Comparison of ENCODE assay signal across 8 cellular contexts in the genomic region with DNA sequence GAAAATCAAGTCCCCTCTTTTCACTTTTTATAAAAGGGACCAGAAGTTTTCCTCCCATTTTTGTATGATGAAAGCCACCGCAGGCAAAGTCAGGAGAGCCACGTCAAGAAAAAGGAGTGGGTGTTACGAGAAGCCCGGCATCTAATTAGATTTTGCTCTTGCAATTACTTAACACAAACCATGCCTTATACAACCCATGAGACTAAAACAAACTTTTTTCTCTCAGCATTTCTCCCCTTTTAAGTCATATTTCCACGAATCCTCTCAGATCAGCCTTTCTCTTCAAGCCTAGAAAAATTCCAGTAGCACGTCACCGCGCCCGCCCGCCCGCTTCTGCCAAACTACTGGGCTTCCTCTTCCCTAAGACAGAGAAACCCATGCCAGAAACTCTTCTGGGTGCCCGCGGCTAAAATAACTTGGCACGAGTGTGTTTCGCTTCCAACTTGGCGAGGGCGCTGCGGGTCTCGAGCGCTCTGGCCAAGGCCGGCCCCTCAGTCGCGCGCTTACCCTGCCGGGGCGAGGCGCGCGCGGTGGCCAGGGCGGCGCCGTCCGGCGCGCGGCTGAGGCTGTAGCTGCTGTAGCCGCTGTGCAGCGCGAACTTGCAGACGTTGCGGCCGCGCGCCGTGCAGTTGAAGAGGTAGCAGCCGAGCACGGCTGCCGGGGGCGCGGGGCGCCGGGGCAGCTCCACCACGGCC. TPM values are rescaled to one million over a fixed set of nuclear protein-coding genes. Genes with fewer than 3 reads are reported as not detected.
DNase-seq lines count a peak whose midpoint lies in the region; ATAC-seq, FAIRE-seq and TF ChIP-seq lines count a peak whose summit lies in the region.

No MANE protein-coding gene starts in this region.

- TF ChIP-seq POLR2A in HepG2 (IDR thresholded peaks at IDR 0.05; ENCODE audit: insufficient read depth in 1 of 2, low read depth in 2 of 2, low read length in 2 of 2), result peak in 1 of 2 experiments; percentile 55; a peak in 1 of 4 replicates

- peaks cover 16% of the 10 kb centered on the region; the same call in 1 of the 2 replicates for H4K20me1 ChIP-seq in HepG2 (ENCODE audit: insufficient read depth, low read length)

- in situ Hi-C loops in HepG2 (cut with HindIII; ENCODE audit: extremely low pct_ligation_motif_present, low pct_unique_long_range_greater_than_20kb), result no loop called here

- TF ChIP-seq EP300 in HepG2 (IDR thresholded peaks at IDR 0.05; ENCODE audit: low read depth in 2 of 2, low read length in 2 of 2) (no peak), HepG2 (CRISPR knock-in tag; IDR thresholded peaks at IDR 0.05; ENCODE audit: borderline replicate concordance) (no peak)

- no peak for TF ChIP-seq CTCF in GM12875 (IDR thresholded peaks at IDR 0.05; ENCODE audit: borderline replicate concordance, insufficient read depth, low read depth, low read length)
- TF ChIP-seq CTCF in HFF-Myc (IDR thresholded peaks at IDR 0.05; ENCODE audit: low read depth, low read length, missing control alignments), result no peak
- TF ChIP-seq CTCF in WTC11 (IDR thresholded peaks at IDR 0.05), result no peak
- peak; percentile 20; the same call in 1 of the 2 replicates for TF ChIP-seq CTCF in HepG2 (CRISPR knock-in tag; IDR thresholded peaks at IDR 0.05)

- ATAC-seq in WTC11 (peak; percentile 18), HepG2 (peak; percentile 34)

- H2AFZ ChIP-seq in HepG2 (ENCODE audit: low read length), result no peak overlapping the region

- H3K9ac ChIP-seq in duodenal mucosa (ENCODE audit: low read depth in 1 of 2, low read length in 2 of 2), result peak overlapping the region; percentile 54 to 69
- H3K9ac ChIP-seq in HepG2 (ENCODE audit: insufficient read depth, low read depth, low read length), result peak overlapping the region; percentile 80

- H3K27ac Mint-ChIP-seq in WTC11, result 0 out of 2 replicates have a peak overlapping the region, but pooled peaks have one; percentile 27

- BruUV-seq in HepG2 (replicated peaks; lab: Mats Ljungman, UMichigan), result no TSS peak

- H3K36me3 Mint-ChIP-seq in WTC11, result no peaks in the 10 kb centered on the region

- H3K4me1 Mint-ChIP-seq in WTC11, result peaks cover 42% of the 10 kb centered on the region

- under 1% methylated on average over 34 of the region's 54 CpGs for WGBS in HepG2 (ENCODE audit: low lambda C conversion rate)

- H3K36me3 ChIP-seq in duodenal mucosa (ENCODE audit: control insufficient read depth in 1 of 2, insufficient read depth in 2 of 2, low read length in 2 of 2) (no peaks in the 10 kb centered on the region), HepG2 (replicated peaks in 1 of 2; ENCODE audit: control insufficient read depth in 1 of 2, insufficient read depth in 2 of 2, low read length in 2 of 2) (no peaks in the 10 kb centered on the region)

- no peaks in the 10 kb centered on the region for H3K9me3 ChIP-seq in duodenal mucosa (ENCODE audit: control insufficient read depth in 1 of 2, low read length in 2 of 2)
- H3K9me3 ChIP-seq in HepG2 (ENCODE audit: low read length), result no peaks in the 10 kb centered on the region

- no peak for FAIRE-seq in HepG2 (lab: Jason Lieb, UNC)

- peak overlapping the region; percentile 86 for H3K27ac ChIP-seq in duodenal mucosa (ENCODE audit: low read depth, low read length)
- H3K27ac ChIP-seq in HepG2 (ENCODE audit: extremely low read length, insufficient read depth, low read length), result peak overlapping the region; percentile 87

- intact Hi-C loops in HepG2 (cut with micrococcal nuclease; ENCODE audit: unreplicated experiment), result loop anchor here (5.0 kb wide), 1 partner anchor 116 kb away; the partner anchor contains the start of genes NUP43 and PCMT1

- peak overlapping the region; percentile 74 for H3K4me3 Mint-ChIP-seq in WTC11

- peaks cover 15% of the 10 kb centered on the region for H3K27me3 Mint-ChIP-seq in WTC11 (ENCODE audit: low read depth)

- H3K4me1 ChIP-seq in duodenal mucosa (ENCODE audit: control insufficient read depth in 1 of 2, insufficient read depth in 2 of 2, low read length in 2 of 2) (peaks cover 5 to 15% of the 10 kb centered on the region in 2 donors), HepG2 (ENCODE audit: insufficient read depth, low read length) (peaks cover 59% of the 10 kb centered on the region)

- no peaks in the 10 kb centered on the region for H3K9me3 Mint-ChIP-seq in WTC11

- DNase-seq in HFF-Myc (ENCODE audit: extremely low read depth, low read depth) (no peak), NCI-H1092 (lab: John Stamatoyannopoulos, UW) (peak; percentile 18), WTC11 (ENCODE audit: low spot score) (peak; percentile 69), HepG2 (ENCODE audit: low spot score) (peak; percentile 38), mesenteric fat pad (ENCODE audit: low spot score) (no peak)
- peak; percentile 20 for DNase-seq in stimulated activated CD4-positive, alpha-beta T cell treated with anti-CD3 and anti-CD28 coated beads, Interleukin-4, amount 100 ng/mL, for 1 hour

- peak overlapping the region; percentile 88 for H3K4me2 ChIP-seq in HepG2 (ENCODE audit: low read depth, low read length)

- peaks cover 27% of the 10 kb centered on the region for H3K79me2 ChIP-seq in HepG2 (ENCODE audit: insufficient read depth, low read length)

- POLR2A ChIA-PET in WTC11 (lab: Charles Lee), result interaction anchor here (0.6 to 1.5 kb wide), 2 partner anchors 21 to 61 kb away, joined by 3 to 4 read pairs; no protein-coding TSS in a partner anchor
- POLR2A ChIA-PET in HepG2 (lab: Yijun Ruan, JAX), result interaction anchor here (1.7 to 7.4 kb wide), 2 partner anchors 16 to 32 kb away, joined by 7 to 56 read pairs; no protein-coding TSS in a partner anchor

- H3K4me3 ChIP-seq in GM12875 (ENCODE audit: low read depth, low read length) (peak overlapping the region; percentile 48), HFF-Myc (replicated peaks; ENCODE audit: low read depth, low read length) (peak overlapping the region; percentile 65), duodenal mucosa (ENCODE audit: low read depth in 1 of 2, low read length in 2 of 2) (peak overlapping the region; percentile 73 to 75), HepG2 (replicated peaks in 1 of 3; ENCODE audit: insufficient read depth in 1 of 3, low read depth in 2 of 3, low read length in 3 of 3) (peak overlapping the region; percentile 66 to 93 (median 83))

- CTCF ChIA-PET in WTC11 (lab: Charles Lee) (interaction anchor here (0.6 to 1.3 kb wide), 3 partner anchors 22 to 1032 kb away, joined by 4 to 12 read pairs (median 8); no protein-coding TSS in a partner anchor), HepG2 (lab: Yijun Ruan, JAX; ENCODE audit: low intra/inter-chr PET ratio, low total read pairs) (interaction anchor here (4.0 kb wide), 1 partner anchor 23 kb away, joined by 37 read pairs; no protein-coding TSS in a partner anchor)

- H3K27me3 ChIP-seq in duodenal mucosa (ENCODE audit: control insufficient read depth in 1 of 2, insufficient read depth in 2 of 2, low read length in 2 of 2), result no peaks in the 10 kb centered on the region
- no peaks in the 10 kb centered on the region; a peak in 1 of 5 replicates for H3K27me3 ChIP-seq in HepG2 (ENCODE audit: control insufficient read depth in 1 of 2, insufficient read depth in 2 of 2, low read length in 2 of 2)

- peak; percentile 45 for TF ChIP-seq RAD21 in HepG2 (CRISPR knock-in tag; IDR thresholded peaks at IDR 0.05)

RNA-seq across cellular contexts. Expression of gene LRP11, which starts 1.1 kb away (rescaled TPM):
- total RNA-seq in WTC11 (2021), result 19.8 to 22.5 TPM (median 22.2 TPM) in 3 replicates
- 32.1 and 48.9 TPM in 2 replicates for total RNA-seq in HepG2 (2016; rRNA removed; fragmentation: Illumina TruSeq; extraction: Trizol)
- total RNA-seq in HepG2 (2016; cell fraction: cytosol; rRNA removed; fragmentation: Illumina TruSeq; extraction: Trizol; ENCODE audit: low read depth), result 13.6 and 13.7 TPM in 2 replicates
- total RNA-seq in HepG2 (2016; cell fraction: insoluble cytoplasmic fraction; rRNA removed; fragmentation: Illumina TruSeq; extraction: Trizol), result 32.2 and 47.6 TPM in 2 replicates
- 24.5 and 28.9 TPM in 2 replicates for total RNA-seq in HepG2 (2016; cell fraction: membrane; rRNA removed; fragmentation: Illumina TruSeq; extraction: Trizol)
- total RNA-seq in HepG2 (2016; cell fraction: nucleus; rRNA removed; fragmentation: Illumina TruSeq; extraction: Trizol), result 41.9 and 47.5 TPM in 2 replicates
- polyA plus RNA-seq in HepG2 (2011; rRNA removed), result 32.4 and 35.8 TPM in 2 replicates
- 25.8 and 29.0 TPM in 2 replicates for polyA plus RNA-seq in HepG2 (2011; cell fraction: cytosol; rRNA removed)
- polyA plus RNA-seq in HepG2 (2011; cell fraction: nucleus; rRNA removed), result 17.4 and 23.9 TPM in 2 replicates
- polyA plus RNA-seq in HepG2 (2012), result 41.6 TPM in 2 replicates
- 5.0 and 5.9 TPM in 2 replicates for polyA plus RNA-seq in HepG2 (2016; cell fraction: cytosol; fragmentation: Illumina TruSeq; extraction: Trizol; ENCODE audit: low read depth)
- 33.9 and 34.7 TPM in 2 replicates for polyA plus RNA-seq in HepG2 (2016; cell fraction: insoluble cytoplasmic fraction; fragmentation: Illumina TruSeq; extraction: Trizol; ENCODE audit: low read depth)
- polyA plus RNA-seq in HepG2 (2016; cell fraction: membrane; fragmentation: Illumina TruSeq; extraction: Trizol; ENCODE audit: low read depth), result 16.2 and 18.5 TPM in 2 replicates
- 61.0 and 62.4 TPM in 2 replicates for polyA plus RNA-seq in HepG2 (2016; cell fraction: nucleus; fragmentation: Illumina TruSeq; extraction: Trizol; ENCODE audit: insufficient read depth, low read depth)
- 115 and 160 TPM in 2 replicates for polyA minus RNA-seq in HepG2 (2011; rRNA and poly(A)+ RNA removed; ENCODE audit: low replicate concordance)
- 33.6 and 36.5 TPM in 2 replicates for polyA minus RNA-seq in HepG2 (2011; cell fraction: cytosol; rRNA and poly(A)+ RNA removed)
- polyA minus RNA-seq in HepG2 (2011; cell fraction: nucleus; rRNA and poly(A)+ RNA removed), result 18.3 and 25.0 TPM in 2 replicates
- total RNA-seq in mesenteric fat pad, result 24.2 TPM

RNA-seq across cellular contexts. Expression of gene RAET1E, which starts 34.9 kb away (rescaled TPM):
- total RNA-seq in WTC11 (2021) (not detected in 3 replicates), HepG2 (2016; rRNA removed; fragmentation: Illumina TruSeq; extraction: Trizol) (not detected in 2 replicates), mesenteric fat pad (0.29 TPM)
- not detected in 2 replicates for total RNA-seq in HepG2 (2016; cell fraction: cytosol; rRNA removed; fragmentation: Illumina TruSeq; extraction: Trizol; ENCODE audit: low read depth)
- not detected in 2 replicates for total RNA-seq in HepG2 (2016; cell fraction: insoluble cytoplasmic fraction; rRNA removed; fragmentation: Illumina TruSeq; extraction: Trizol)
- not detected in 2 replicates for total RNA-seq in HepG2 (2016; cell fraction: membrane; rRNA removed; fragmentation: Illumina TruSeq; extraction: Trizol)
- not detected in 2 replicates for total RNA-seq in HepG2 (2016; cell fraction: nucleus; rRNA removed; fragmentation: Illumina TruSeq; extraction: Trizol)
- polyA plus RNA-seq in HepG2 (2011; rRNA removed), result not detected in 2 replicates
- not detected in 2 replicates for polyA plus RNA-seq in HepG2 (2011; cell fraction: cytosol; rRNA removed)
- polyA plus RNA-seq in HepG2 (2011; cell fraction: nucleus; rRNA removed), result not detected in 2 replicates
- polyA plus RNA-seq in HepG2 (2012), result not detected in 2 replicates
- not detected in 2 replicates for polyA plus RNA-seq in HepG2 (2016; cell fraction: cytosol; fragmentation: Illumina TruSeq; extraction: Trizol; ENCODE audit: low read depth)
- not detected in 2 replicates for polyA plus RNA-seq in HepG2 (2016; cell fraction: insoluble cytoplasmic fraction; fragmentation: Illumina TruSeq; extraction: Trizol; ENCODE audit: low read depth)
- not detected in 2 replicates for polyA plus RNA-seq in HepG2 (2016; cell fraction: membrane; fragmentation: Illumina TruSeq; extraction: Trizol; ENCODE audit: low read depth)
- polyA plus RNA-seq in HepG2 (2016; cell fraction: nucleus; fragmentation: Illumina TruSeq; extraction: Trizol; ENCODE audit: insufficient read depth, low read depth), result not detected in 2 replicates
- polyA minus RNA-seq in HepG2 (2011; rRNA and poly(A)+ RNA removed; ENCODE audit: low replicate concordance), result 19.1 TPM in 1 of 2 replicates, not detected in the other
- not detected in 2 replicates for polyA minus RNA-seq in HepG2 (2011; cell fraction: cytosol; rRNA and poly(A)+ RNA removed)
- not detected in 2 replicates for polyA minus RNA-seq in HepG2 (2011; cell fraction: nucleus; rRNA and poly(A)+ RNA removed)

RNA-seq across cellular contexts. Expression of gene RAET1G, which starts 59.9 kb away (rescaled TPM):
- total RNA-seq in WTC11 (2021), result not detected in 3 replicates
- not detected in 2 replicates for total RNA-seq in HepG2 (2016; rRNA removed; fragmentation: Illumina TruSeq; extraction: Trizol)
- total RNA-seq in HepG2 (2016; cell fraction: cytosol; rRNA removed; fragmentation: Illumina TruSeq; extraction: Trizol; ENCODE audit: low read depth), result not detected in 2 replicates
- not detected in 2 replicates for total RNA-seq in HepG2 (2016; cell fraction: insoluble cytoplasmic fraction; rRNA removed; fragmentation: Illumina TruSeq; extraction: Trizol)
- total RNA-seq in HepG2 (2016; cell fraction: membrane; rRNA removed; fragmentation: Illumina TruSeq; extraction: Trizol), result not detected in 2 replicates
- not detected in 2 replicates for total RNA-seq in HepG2 (2016; cell fraction: nucleus; rRNA removed; fragmentation: Illumina TruSeq; extraction: Trizol)
- not detected in 2 replicates for polyA plus RNA-seq in HepG2 (2011; rRNA removed)
- polyA plus RNA-seq in HepG2 (2011; cell fraction: cytosol; rRNA removed), result not detected in 2 replicates
- not detected in 2 replicates for polyA plus RNA-seq in HepG2 (2011; cell fraction: nucleus; rRNA removed)
- not detected in 2 replicates for polyA plus RNA-seq in HepG2 (2012)
- not detected in 2 replicates for polyA plus RNA-seq in HepG2 (2016; cell fraction: cytosol; fragmentation: Illumina TruSeq; extraction: Trizol; ENCODE audit: low read depth)
- not detected in 2 replicates for polyA plus RNA-seq in HepG2 (2016; cell fraction: insoluble cytoplasmic fraction; fragmentation: Illumina TruSeq; extraction: Trizol; ENCODE audit: low read depth)
- not detected in 2 replicates for polyA plus RNA-seq in HepG2 (2016; cell fraction: membrane; fragmentation: Illumina TruSeq; extraction: Trizol; ENCODE audit: low read depth)
- not detected in 2 replicates for polyA plus RNA-seq in HepG2 (2016; cell fraction: nucleus; fragmentation: Illumina TruSeq; extraction: Trizol; ENCODE audit: insufficient read depth, low read depth)
- 6.1 TPM in 1 of 2 replicates, not detected in the other for polyA minus RNA-seq in HepG2 (2011; rRNA and poly(A)+ RNA removed; ENCODE audit: low replicate concordance)
- polyA minus RNA-seq in HepG2 (2011; cell fraction: cytosol; rRNA and poly(A)+ RNA removed), result not detected in 2 replicates
- not detected in 2 replicates for polyA minus RNA-seq in HepG2 (2011; cell fraction: nucleus; rRNA and poly(A)+ RNA removed)
- total RNA-seq in mesenteric fat pad, result 0.51 TPM

Comparison
In these comparisons a context has a peak if more than half of its experiments do, and no peak if none do; other contexts are left out.
1. DNase-seq: peak in NCI-H1092 (single experiment), WTC11 (single experiment), HepG2 (single experiment) and stimulated activated CD4-positive, alpha-beta T cell treated with anti-CD3 and anti-CD28 coated beads, Interleukin-4, amount 100 ng/mL, for 1 hour (single experiment); none in HFF-Myc (single experiment) and mesenteric fat pad (single experiment).
2. Peak in every context shown above with its lines, with median percentiles within 50 percentile points of each other: H3K4me3 ChIP-seq.